7 cellular contexts compared by ENCODE assay signal in genomic region chr2:164991631-164992454, GRCh38. TPM values are rescaled to one million over a fixed set of nuclear protein-coding genes. Genes with fewer than 3 reads are reported as not detected.
DNase-seq lines count a peak whose midpoint lies in the region; ATAC-seq and TF ChIP-seq lines count a peak whose summit lies in the region.
"Not testable (repeated sequence)": the region's sequence is repeated elsewhere in the genome, so short reads cannot be mapped to it uniquely, and the experiment has no call there.

No MANE protein-coding gene starts in this region.

- DNase-seq in RPMI8226, result peak; percentile 21
- DNase-seq in breast epithelium (ENCODE audit: low spot score in 2 of 2), result peak in 1 of 2 donors; percentile 56
- DNase-seq in left ventricle myocardium inferior; osteoblast (ENCODE audit: insufficient read length, low spot score, missing footprints): not testable (repeated sequence)

- H3K4me2 ChIP-seq in osteoblast (ENCODE audit: insufficient read depth, low read length), result not testable (repeated sequence)

- not testable (repeated sequence) for H3K27me3 ChIP-seq in breast epithelium; left ventricle myocardium inferior (ENCODE audit: low read depth); osteoblast (ENCODE audit: insufficient read depth, low read length)

- H4K20me1 ChIP-seq in osteoblast (ENCODE audit: insufficient read depth, low read length), result not testable (repeated sequence)

- not testable (repeated sequence) for TF ChIP-seq POLR2A in breast epithelium (IDR thresholded peaks at IDR 0.05)

- H3K36me3 ChIP-seq in breast epithelium; left ventricle myocardium inferior; osteoblast (ENCODE audit: insufficient read depth, low read length): not testable (repeated sequence)

- H3K4me1 ChIP-seq in breast epithelium, result not testable (repeated sequence)
- H3K4me1 ChIP-seq in left ventricle myocardium inferior (peaks cover 18% of the 10 kb centered on the region), osteoblast (ENCODE audit: insufficient read depth, low read length) (peaks cover 20% of the 10 kb centered on the region)

- not testable (repeated sequence) for H3K4me3 ChIP-seq in breast epithelium; left ventricle myocardium inferior; osteoblast (ENCODE audit: insufficient read depth, low read length)

- not testable (repeated sequence) for H3K79me2 ChIP-seq in osteoblast (ENCODE audit: insufficient read depth, low read length)

- peak overlapping the region; percentile 40 for H2AFZ ChIP-seq in osteoblast (ENCODE audit: low read length)

- TF ChIP-seq CTCF in breast epithelium (IDR thresholded peaks at IDR 0.05); left ventricle myocardium inferior (IDR thresholded peaks at IDR 0.05; ENCODE audit: borderline replicate concordance); osteoblast (IDR thresholded peaks at IDR 0.05; ENCODE audit: extremely low read depth, low read depth, low read length): not testable (repeated sequence)

- H3K9me3 ChIP-seq in breast epithelium; left ventricle myocardium inferior (replicated peaks); osteoblast (ENCODE audit: low read depth, low read length): not testable (repeated sequence)

- ATAC-seq in GM18861 (IDR thresholded peaks at IDR 0.05; ENCODE audit: unreplicated experiment), result peak; percentile 74
- peak; percentile 80 for ATAC-seq in GM21737 (IDR thresholded peaks at IDR 0.05; ENCODE audit: unreplicated experiment)
- peak; percentile 57 for ATAC-seq in HG03139 (IDR thresholded peaks at IDR 0.05; ENCODE audit: unreplicated experiment)

- peak overlapping the region; percentile 57 to 62 for H3K27ac ChIP-seq in breast epithelium
- peak overlapping the region; percentile 40 for H3K27ac ChIP-seq in left ventricle myocardium inferior (replicated peaks)
- peak overlapping the region; percentile 65 for H3K27ac ChIP-seq in osteoblast (ENCODE audit: low read depth, low read length)

- intact Hi-C loops in breast epithelium (cut with DNase I; ENCODE audit: low total_unique reads), result not testable (repeated sequence)
- intact Hi-C loops in left ventricle myocardium inferior (cut with micrococcal nuclease), result loop anchor here (5.0 kb wide), 1 partner anchor 210 kb away; the partner anchor contains the start of gene SCN3A

RNA-seq across cellular contexts. Expression of gene SLC38A11, which starts 36.5 kb away (rescaled TPM):
- 1 to 10 TPM in 2 of 3 donors, not detected in 1; 2.2 to 6.7 TPM for total RNA-seq in breast epithelium
- 0.33 TPM for total RNA-seq in left ventricle myocardium inferior
- total RNA-seq in osteoblast, result not detected in 2 replicates
